ENCODE assay signal across 14 cellular contexts in the genomic region with DNA sequence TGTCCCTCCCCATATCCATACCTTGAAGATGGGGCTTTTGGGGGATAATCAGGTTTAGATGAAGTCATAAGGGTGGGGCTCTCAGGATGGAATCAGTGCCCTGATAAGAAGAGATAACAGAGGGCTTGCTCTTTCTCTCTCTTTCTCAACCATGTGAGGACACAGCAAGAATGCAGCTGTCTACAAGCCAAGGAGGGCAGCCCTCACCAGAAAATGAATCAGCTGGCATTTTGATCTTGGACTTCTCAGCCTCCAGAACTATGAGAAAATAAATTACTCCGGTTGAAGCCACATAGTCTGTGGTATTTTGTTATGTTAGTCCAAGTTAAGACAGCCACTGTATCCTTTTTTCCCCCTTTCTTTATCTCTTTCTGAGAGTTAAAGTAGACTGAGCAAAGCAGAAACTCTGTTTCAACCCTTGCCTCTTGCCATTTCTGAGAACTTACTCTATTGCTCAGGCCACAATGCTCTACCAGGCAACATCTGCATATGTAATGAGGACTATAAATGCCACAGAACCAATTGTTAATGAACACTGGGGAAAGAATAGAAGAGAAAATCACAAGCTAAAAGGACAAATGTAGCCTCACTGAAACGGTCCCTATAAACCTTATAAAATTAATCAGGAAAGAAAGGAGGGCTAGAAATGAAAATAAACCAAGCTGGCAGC. TPM values are rescaled to one million over a fixed set of nuclear protein-coding genes. Genes with fewer than 3 reads are reported as not detected.
DNase-seq lines count a peak whose midpoint lies in the region; ATAC-seq and TF ChIP-seq lines count a peak whose summit lies in the region.
"Had no signal": no experiment of that assay in that cellular context is flagged by ENCODE, and none has a peak within 500 bp of the region (broad histone marks: within the 10 kb centered on the region; RNA-seq: fewer than 3 reads in every experiment).

No MANE protein-coding gene starts in this region.

- no peak for TF ChIP-seq POLR2A in lower leg skin (IDR thresholded peaks at IDR 0.05)

- H3K4me3 Mint-ChIP-seq in activated T-helper 1 cell treated with anti-CD3 and anti-CD28 coated beads, Interleukin-12 subunit alpha, Interleukin-12 subunit beta, Interleukin-2, Interleukin-4 antibody, amounts not matched to agents 30 ng/mL and 10 ng/mL and 1 ng/mL, durations not matched to agents 14 hours and 24 hours and 36 hours = no peak overlapping the region
- H3K4me3 Mint-ChIP-seq in stimulated activated naive CD8-positive, alpha-beta T cell treated with anti-CD3 and anti-CD28 coated beads, Interleukin-15, Interleukin-2, amounts not matched to agents 100 ng/mL and 50 ng/mL, for 24 hours = peak overlapping the region; percentile 42

- intact Hi-C loops in activated T-helper 1 cell treated with anti-CD3 and anti-CD28 coated beads, Interleukin-12 subunit alpha, Interleukin-12 subunit beta, Interleukin-2, Interleukin-4 antibody, amounts not matched to agents 30 ng/mL and 10 ng/mL and 1 ng/mL, durations not matched to agents 14 hours and 24 hours and 36 hours (cut with micrococcal nuclease) = loop anchor here (1.0 kb wide), 1 partner anchor 57 kb away; no protein-coding TSS in a partner anchor
- intact Hi-C loops in lower leg skin (cut with DNase I; ENCODE audit: low total_unique reads) = no loop called here

- no peak overlapping the region for H3K4me3 ChIP-seq in lower leg skin (ENCODE audit: low read depth, poor library complexity, severe bottlenecking)
- H3K4me3 ChIP-seq: coronary artery had no signal

- peak overlapping the region in 1 of 2 donors; percentile 73 for H3K27ac Mint-ChIP-seq in activated naive CD4-positive, alpha-beta T cell treated with anti-CD3 and anti-CD28 coated beads, Interleukin-2, amount 50 U/mL, for 72 hours
- H3K27ac Mint-ChIP-seq in activated T-helper 1 cell treated with anti-CD3 and anti-CD28 coated beads, Interleukin-12 subunit alpha, Interleukin-12 subunit beta, Interleukin-2, Interleukin-4 antibody, amounts not matched to agents 30 ng/mL and 10 ng/mL and 1 ng/mL, durations not matched to agents 14 hours and 24 hours and 36 hours = peak overlapping the region; percentile 13
- H3K27ac Mint-ChIP-seq in stimulated activated naive CD8-positive, alpha-beta T cell treated with anti-CD3 and anti-CD28 coated beads, Interleukin-15, Interleukin-2, amounts not matched to agents 100 ng/mL and 50 ng/mL, for 24 hours = peak overlapping the region; percentile 88

- H3K27me3 Mint-ChIP-seq in activated T-helper 1 cell treated with anti-CD3 and anti-CD28 coated beads, Interleukin-12 subunit alpha, Interleukin-12 subunit beta, Interleukin-2, Interleukin-4 antibody, amounts not matched to agents 30 ng/mL and 10 ng/mL and 1 ng/mL, durations not matched to agents 14 hours and 24 hours and 36 hours (ENCODE audit: insufficient read depth) = no peaks in the 10 kb centered on the region
- no peaks in the 10 kb centered on the region for H3K27me3 Mint-ChIP-seq in stimulated activated naive CD8-positive, alpha-beta T cell treated with anti-CD3 and anti-CD28 coated beads, Interleukin-15, Interleukin-2, amounts not matched to agents 100 ng/mL and 50 ng/mL, for 24 hours

- no peak for TF ChIP-seq CTCF in lower leg skin (IDR thresholded peaks at IDR 0.05)

- peak; percentile 47 to 48 for ATAC-seq in activated naive CD4-positive, alpha-beta T cell treated with anti-CD3 and anti-CD28 coated beads, Interleukin-2, amount 50 U/mL, for 72 hours
- ATAC-seq: foreskin keratinocyte had no signal

- DNase-seq in activated naive CD4-positive, alpha-beta T cell treated with anti-CD3 and anti-CD28 coated beads, Interleukin-2, amount 50 U/mL, for 72 hours (ENCODE audit: low spot score in 2 of 2) = no peak
- no peak for DNase-seq in activated naive CD4-positive, alpha-beta T cell treated with anti-CD3 and anti-CD28 coated beads, Interleukin-2, amount 50 U/mL, for 16 hours
- no peak for DNase-seq in activated T-helper 1 cell treated with anti-CD3 and anti-CD28 coated beads, Interleukin-12 subunit alpha, Interleukin-12 subunit beta, Interleukin-2, Interleukin-4 antibody, amounts not matched to agents 30 ng/mL and 10 ng/mL and 1 ng/mL, durations not matched to agents 14 hours and 24 hours and 36 hours (ENCODE audit: low spot score)
- DNase-seq in fibroblast of the conjunctiva (ENCODE audit: low read depth) (peak; percentile 10), lower leg skin (ENCODE audit: low spot score in 2 of 2) (no peak), kidney glomerular epithelial cell (lab: John Stamatoyannopoulos, UW) (no peak), NCI-H2029 treated with DMSO at 0.1 percent for 48 hours (lab: John Stamatoyannopoulos, UW) (no peak)
- DNase-seq: activated effector memory CD4-positive, alpha-beta T cell treated with Interleukin-2 at 50 U/mL for 16 hours; foreskin keratinocyte; GOT3; NK-92 treated with Interleukin-12 subunit alpha and Interleukin-12 subunit beta, amount 100 ng/mL, for 24 hours; SK-N-SH had no signal

- peaks cover 1 to 14% of the 10 kb centered on the region in 2 donors for H3K36me3 Mint-ChIP-seq in activated naive CD4-positive, alpha-beta T cell treated with anti-CD3 and anti-CD28 coated beads, Interleukin-2, amount 50 U/mL, for 72 hours
- H3K36me3 Mint-ChIP-seq in activated T-helper 1 cell treated with anti-CD3 and anti-CD28 coated beads, Interleukin-12 subunit alpha, Interleukin-12 subunit beta, Interleukin-2, Interleukin-4 antibody, amounts not matched to agents 30 ng/mL and 10 ng/mL and 1 ng/mL, durations not matched to agents 14 hours and 24 hours and 36 hours (ENCODE audit: low read depth) = peaks cover 18% of the 10 kb centered on the region
- peaks cover 63% of the 10 kb centered on the region for H3K36me3 Mint-ChIP-seq in stimulated activated naive CD8-positive, alpha-beta T cell treated with anti-CD3 and anti-CD28 coated beads, Interleukin-15, Interleukin-2, amounts not matched to agents 100 ng/mL and 50 ng/mL, for 24 hours (ENCODE audit: low read depth)

- H3K4me1 Mint-ChIP-seq in activated T-helper 1 cell treated with anti-CD3 and anti-CD28 coated beads, Interleukin-12 subunit alpha, Interleukin-12 subunit beta, Interleukin-2, Interleukin-4 antibody, amounts not matched to agents 30 ng/mL and 10 ng/mL and 1 ng/mL, durations not matched to agents 14 hours and 24 hours and 36 hours (ENCODE audit: low read depth) = peaks cover 23% of the 10 kb centered on the region
- peaks cover 31% of the 10 kb centered on the region for H3K4me1 Mint-ChIP-seq in stimulated activated naive CD8-positive, alpha-beta T cell treated with anti-CD3 and anti-CD28 coated beads, Interleukin-15, Interleukin-2, amounts not matched to agents 100 ng/mL and 50 ng/mL, for 24 hours (ENCODE audit: low read depth)

- H3K9me3 Mint-ChIP-seq in activated naive CD4-positive, alpha-beta T cell treated with anti-CD3 and anti-CD28 coated beads, Interleukin-2, amount 50 U/mL, for 72 hours = peaks cover 0 to 3% of the 10 kb centered on the region in 2 donors
- H3K9me3 Mint-ChIP-seq in activated T-helper 1 cell treated with anti-CD3 and anti-CD28 coated beads, Interleukin-12 subunit alpha, Interleukin-12 subunit beta, Interleukin-2, Interleukin-4 antibody, amounts not matched to agents 30 ng/mL and 10 ng/mL and 1 ng/mL, durations not matched to agents 14 hours and 24 hours and 36 hours = no peaks in the 10 kb centered on the region
- no peaks in the 10 kb centered on the region for H3K9me3 Mint-ChIP-seq in stimulated activated naive CD8-positive, alpha-beta T cell treated with anti-CD3 and anti-CD28 coated beads, Interleukin-15, Interleukin-2, amounts not matched to agents 100 ng/mL and 50 ng/mL, for 24 hours

- WGBS in lower leg skin, 2 donors = 63 to 82% methylated on average over 2 of the region's 2 CpGs

RNA-seq across cellular contexts. Expression of a gene that starts 56.9 kb away (rescaled TPM):
- 10 to 100 TPM; 18.1 to 20.4 TPM for total RNA-seq in activated naive CD4-positive, alpha-beta T cell treated with anti-CD3 and anti-CD28 coated beads, Interleukin-2, amount 50 U/mL, for 72 hours
- total RNA-seq in activated T-helper 1 cell treated with anti-CD3 and anti-CD28 coated beads, Interleukin-12 subunit alpha, Interleukin-12 subunit beta, Interleukin-2, Interleukin-4 antibody, amounts not matched to agents 30 ng/mL and 10 ng/mL and 1 ng/mL, durations not matched to agents 14 hours and 24 hours and 36 hours = 15.2 and 18.3 TPM in 2 replicates
- 10 to 100 TPM in 2 of 4 donors, 1 to 10 TPM in 2; 7.2 to 12.9 (median 9.9) TPM for total RNA-seq in lower leg skin
